ENCODE assay signal across 19 cellular contexts in genomic region chr16:73405851-73406250, GRCh38.
A peak's percentile ranks its signal among the peaks of the same experiment; 100 is the strongest.
DNase-seq lines count a peak whose midpoint lies in the region; ATAC-seq and TF ChIP-seq lines count a peak whose summit lies in the region.
"Had no signal": no experiment of that assay in that cellular context is flagged by ENCODE, and none has a peak within 500 bp of the region (broad histone marks: within the 10 kb centered on the region; RNA-seq: fewer than 3 reads in every experiment).

No MANE protein-coding gene starts in this region.

- H4K20me1 ChIP-seq in GM23248 (ENCODE audit: insufficient read depth): no peaks in the 10 kb centered on the region
- no peaks in the 10 kb centered on the region for H4K20me1 ChIP-seq in smooth muscle cell (ENCODE audit: low read depth)

- 6% methylated on average over 11 of the region's 11 CpGs for WGBS in GM23248 (ENCODE audit: low coverage in 1 of 2, low lambda C conversion rate in 2 of 2, missing lambda C conversion rate in 2 of 2), 2 experiments
- 94% methylated on average over 11 of the region's 11 CpGs for WGBS in smooth muscle cell (ENCODE audit: low lambda C conversion rate)
- no CpG with 5 or more reads among the region's 11 CpGs for WGBS in mesendoderm (ENCODE audit: extremely low coverage, insufficient coverage, low lambda C conversion rate)

- DNase-seq in AG10803 (ENCODE audit: low read depth) (peak; percentile 63), GM23248 (peak; percentile 63), SK-N-MC (ENCODE audit: low read depth, low spot score) (peak; percentile 77), mucosa of gallbladder (ENCODE audit: low spot score) (peak; percentile 30), smooth muscle cell (lab: John Stamatoyannopoulos, UW; ENCODE audit: unreplicated experiment) (no peak), activated T-cell treated with anti-CD3 and anti-CD28 coated beads for 4 hours (no peak), mesendoderm (no peak)
- DNase-seq: Caco-2; CD4-positive, CD25-positive, alpha-beta regulatory T cell; MV-4-11; NCI-H1417; NCI-H187 treated with DMSO at 0.1 percent for 48 hours; NCI-H2227 treated with DMSO at 0.1 percent for 48 hours; RPMI8226; SIG-M5 had no signal

- H3K4me2 ChIP-seq in GM23248 (ENCODE audit: unreplicated experiment): no peak overlapping the region
- H3K4me2 ChIP-seq in smooth muscle cell: no peak overlapping the region
- H3K4me2 ChIP-seq in mesendoderm (ENCODE audit: low read length): no peak overlapping the region
- H3K4me2 ChIP-seq: A549 had no signal

- H3K9ac ChIP-seq in GM23248 (no peak overlapping the region), SK-N-MC (ENCODE audit: insufficient read length) (no peak overlapping the region), smooth muscle cell (ENCODE audit: low read depth) (no peak overlapping the region), mesendoderm (ENCODE audit: low read length) (no peak overlapping the region)

- H3K27me3 ChIP-seq in GM23248 (replicated peaks; ENCODE audit: insufficient read depth) (peaks cover 6% of the 10 kb centered on the region; the same call in 1 of the 2 replicates), smooth muscle cell (ENCODE audit: low read depth) (peaks cover 21% of the 10 kb centered on the region), mesendoderm (ENCODE audit: insufficient read depth, low read length, poor library complexity) (no peaks in the 10 kb centered on the region)

- H2BK5ac ChIP-seq in mesendoderm (ENCODE audit: low read length): no peak overlapping the region

- TF ChIP-seq CTCF in AG10803 (conservative IDR thresholded peaks at IDR 0.05; ENCODE audit: low read length) (no peak), smooth muscle cell (IDR thresholded peaks at IDR 0.05; ENCODE audit: borderline replicate concordance, insufficient read depth, poor library complexity, severe bottlenecking) (no peak)

- ATAC-seq in HG02588 (IDR thresholded peaks at IDR 0.05; ENCODE audit: unreplicated experiment): no peak
- ATAC-seq: A549, K562 had no signal

- no peaks in the 10 kb centered on the region for H3K9me3 ChIP-seq in GM23248 (ENCODE audit: low read depth)
- no peaks in the 10 kb centered on the region for H3K9me3 ChIP-seq in SK-N-MC (ENCODE audit: low read depth, low read length)
- no peaks in the 10 kb centered on the region for H3K9me3 ChIP-seq in smooth muscle cell (replicated peaks; ENCODE audit: low read depth)
- H3K9me3 ChIP-seq: A549, Caco-2, HAP-1 had no signal

- H3K36me3 ChIP-seq in GM23248 (ENCODE audit: low read depth) (no peaks in the 10 kb centered on the region), SK-N-MC (ENCODE audit: insufficient read depth, low read length) (no peaks in the 10 kb centered on the region), smooth muscle cell (ENCODE audit: low read depth) (no peaks in the 10 kb centered on the region), mesendoderm (ENCODE audit: control insufficient read depth, insufficient read depth, low read length) (no peaks in the 10 kb centered on the region)
- H3K36me3 ChIP-seq: HAP-1 had no signal

- H2AFZ ChIP-seq in GM23248 (peak overlapping the region; percentile 41; the same call in 1 of the 2 replicates), smooth muscle cell (ENCODE audit: low read depth) (no peak overlapping the region)

- H3K18ac ChIP-seq in mesendoderm (ENCODE audit: low read length): no peak overlapping the region

- H3K23ac ChIP-seq in mesendoderm (ENCODE audit: low read length): no peak overlapping the region

- H3K56ac ChIP-seq in mesendoderm (ENCODE audit: low read length): no peak overlapping the region

- H4K5ac ChIP-seq in mesendoderm (ENCODE audit: low read length): no peak overlapping the region

- H3K4me1 ChIP-seq in GM23248 (ENCODE audit: insufficient read depth): 0 out of 2 replicates have a peak, but pooled peaks cover 3% of the 10 kb centered on the region
- peaks cover 16% of the 10 kb centered on the region for H3K4me1 ChIP-seq in smooth muscle cell (ENCODE audit: low read depth)
- no peaks in the 10 kb centered on the region for H3K4me1 ChIP-seq in mesendoderm (ENCODE audit: control insufficient read depth, low read depth, low read length)
- H3K4me1 ChIP-seq: A549, Caco-2, HAP-1 had no signal

- no peak overlapping the region for H2AK5ac ChIP-seq in mesendoderm (ENCODE audit: low read length)

- H2BK15ac ChIP-seq in mesendoderm (replicated peaks; ENCODE audit: low read depth): no peak overlapping the region

- no peaks in the 10 kb centered on the region for H3K79me2 ChIP-seq in GM23248 (ENCODE audit: insufficient read depth)
- no peaks in the 10 kb centered on the region for H3K79me2 ChIP-seq in smooth muscle cell (ENCODE audit: low read depth)
- H3K79me2 ChIP-seq in mesendoderm (ENCODE audit: control insufficient read depth, insufficient read depth, low read length): no peaks in the 10 kb centered on the region

- no peaks in the 10 kb centered on the region for H3K9me2 ChIP-seq in GM23248 (ENCODE audit: insufficient read depth)

- H3F3A ChIP-seq in GM23248 (ENCODE audit: insufficient read depth) (no peaks in the 10 kb centered on the region), smooth muscle cell (ENCODE audit: low read depth) (no peaks in the 10 kb centered on the region)

- no peak overlapping the region for H3K4ac ChIP-seq in mesendoderm (ENCODE audit: low read depth, low read length)

- H2BK120ac ChIP-seq in mesendoderm (ENCODE audit: low read depth, low read length): no peak overlapping the region

- H3K27ac ChIP-seq in GM23248 (no peak overlapping the region), SK-N-MC (no peak overlapping the region), smooth muscle cell (ENCODE audit: low read depth) (no peak overlapping the region), mesendoderm (ENCODE audit: low read depth, low read length) (no peak overlapping the region)
- H3K27ac ChIP-seq: A549 had no signal

- no peak overlapping the region for H4K8ac ChIP-seq in mesendoderm (ENCODE audit: low read depth, low read length)

- H3K79me1 ChIP-seq in mesendoderm (ENCODE audit: low read length): no peaks in the 10 kb centered on the region

- in situ Hi-C loops in GM23248 (cut with MboI): no loop called here

- H3K4me3 ChIP-seq in AG10803 (ENCODE audit: low read length) (no peak overlapping the region), GM23248 (no peak overlapping the region), SK-N-MC (0 out of 2 replicates have a peak overlapping the region, but pooled peaks have one; percentile 9), smooth muscle cell (no peak overlapping the region), mesendoderm (ENCODE audit: low read length) (no peak overlapping the region)
- H3K4me3 ChIP-seq: A549, HAP-1, K562 had no signal

Comparison
In these comparisons a context has a peak if more than half of its experiments do, and no peak if none do; other contexts are left out.
1. DNase-seq: peak in AG10803 (single experiment), GM23248 (single experiment), SK-N-MC (single experiment) and mucosa of gallbladder (single experiment); none in smooth muscle cell (single experiment), activated T-cell treated with anti-CD3 and anti-CD28 coated beads for 4 hours (single experiment) and mesendoderm (single experiment).